In the genomic region with DNA sequence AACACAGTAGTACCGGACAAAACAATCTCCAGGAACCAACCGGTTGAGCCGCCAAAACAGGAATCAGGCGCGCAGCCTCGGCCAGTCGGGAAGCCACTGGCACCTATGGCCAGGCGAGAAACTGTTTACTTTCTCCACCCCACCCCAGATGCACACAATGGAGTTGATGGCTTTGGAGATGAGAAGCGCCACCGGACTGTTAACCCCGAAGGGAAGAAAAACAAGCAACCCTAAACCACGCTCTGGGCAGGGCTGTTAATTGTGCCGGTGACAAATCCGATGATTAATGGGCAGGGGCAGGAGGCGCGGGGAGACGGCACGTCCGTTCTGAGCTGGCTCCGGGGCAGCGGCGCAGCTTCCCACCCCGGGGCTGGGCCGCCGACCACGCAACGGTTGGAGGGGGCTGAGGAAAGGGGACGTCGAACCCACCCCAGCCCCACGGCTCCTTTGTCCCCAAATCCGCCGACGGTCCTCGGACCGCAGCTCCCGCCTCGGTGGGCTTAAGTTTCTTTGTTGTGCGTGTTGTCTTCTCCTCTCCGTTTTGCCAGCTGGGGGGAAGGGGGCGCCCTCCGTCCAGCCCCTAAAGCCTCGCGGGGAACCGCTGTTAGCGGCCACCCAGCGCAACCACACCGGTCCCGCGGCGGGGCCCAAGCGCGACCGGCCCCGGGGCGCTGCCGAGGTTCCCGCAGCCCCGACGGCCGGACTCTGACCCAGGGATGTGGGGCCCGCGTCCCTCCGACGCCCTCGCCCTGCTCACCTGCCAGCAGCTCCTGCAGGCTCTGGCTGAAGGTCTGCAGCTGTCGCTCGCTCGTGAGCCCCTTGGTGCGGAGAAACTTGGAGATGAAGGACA, we compare ENCODE assay signal across 8 cellular contexts. TPM values are rescaled to one million over a fixed set of nuclear protein-coding genes. Genes with fewer than 3 reads are reported as not detected.
DNase-seq lines count a peak whose midpoint lies in the region; ATAC-seq and TF ChIP-seq lines count a peak whose summit lies in the region.

No MANE protein-coding gene starts in this region.

- peak overlapping the region; percentile 94 for H3K4me3 Mint-ChIP-seq in activated CD8-positive, alpha-beta memory T cell treated with anti-CD3 and anti-CD28 coated beads, Interleukin-2, amount 10 ng/mL, durations not matched to agents 7 days and 5 days

- H3K36me3 ChIP-seq in HEK293 (ENCODE audit: control insufficient read depth in 2 of 2, insufficient read depth in 1 of 2, low read length in 2 of 2) (peaks cover 14 to 37% of the 10 kb centered on the region in 2 experiments; a peak in 2 of 3 replicates), mucosa of stomach (ENCODE audit: control insufficient read depth, insufficient read depth, low read length) (no peaks in the 10 kb centered on the region)

- H3K4me1 ChIP-seq in HEK293 (ENCODE audit: control insufficient read depth, insufficient read depth, low read length), result no peaks in the 10 kb centered on the region; the same call in 1 of the 2 replicates
- no peaks in the 10 kb centered on the region for H3K4me1 ChIP-seq in mucosa of stomach (ENCODE audit: control insufficient read depth, insufficient read depth, low read length)

- H3K27me3 Mint-ChIP-seq in activated CD8-positive, alpha-beta memory T cell treated with anti-CD3 and anti-CD28 coated beads, Interleukin-2, amount 10 ng/mL, durations not matched to agents 7 days and 5 days, result no peaks in the 10 kb centered on the region

- peak overlapping the region; percentile 94 for H3K27ac Mint-ChIP-seq in activated CD8-positive, alpha-beta memory T cell treated with anti-CD3 and anti-CD28 coated beads, Interleukin-2, amount 10 ng/mL, durations not matched to agents 7 days and 5 days

- TF ChIP-seq CTCF in HEK293 (tag by site-specific recombination; IDR thresholded peaks at IDR 0.05) (peak; percentile 95), epithelial cell of esophagus (IDR thresholded peaks at IDR 0.05; ENCODE audit: insufficient read depth, low read depth, low read length, missing control alignments) (no peak)

- POLR2A ChIA-PET in HEK293 (lab: Yijun Ruan, JAX), result interaction anchor here (0.6 to 2.5 kb wide), 35 partner anchors 8 to 763 kb away, joined by 3 to 30 read pairs (median 4); no protein-coding TSS in a partner anchor

- DNase-seq in D341Med (ENCODE audit: low spot score), result peak; percentile 58
- peak; percentile 96 for DNase-seq in NCI-H748 treated with DMSO at 0.1 percent for 48 hours (lab: John Stamatoyannopoulos, UW)
- DNase-seq in activated CD8-positive, alpha-beta memory T cell treated with anti-CD3 and anti-CD28 coated beads, Interleukin-2, amount 10 ng/mL, durations not matched to agents 7 days and 5 days, result peak; percentile 76
- peak; percentile 79 for DNase-seq in epithelial cell of esophagus (ENCODE audit: low read depth)
- DNase-seq in stimulated activated CD8-positive, alpha-beta memory T cell treated with anti-CD3 and anti-CD28 coated beads, Interleukin-4, amount 100 ng/mL, for 24 hours (ENCODE audit: low read depth), result peak; percentile 33

- H3K4me3 ChIP-seq in HEK293 (ENCODE audit: low read depth, low read length) (peak overlapping the region; percentile 99), epithelial cell of esophagus (ENCODE audit: low read length) (peak overlapping the region; percentile 82), mucosa of stomach (ENCODE audit: low read length) (peak overlapping the region; percentile 49)

- CTCF ChIA-PET in HEK293 (lab: Yijun Ruan, JAX), result interaction anchor here (0.5 to 2.6 kb wide), 9 partner anchors 20 to 738 kb away, joined by 3 to 18 read pairs (median 3); no protein-coding TSS in a partner anchor
- CTCF ChIA-PET in activated CD8-positive, alpha-beta memory T cell treated with anti-CD3 and anti-CD28 coated beads, Interleukin-2, amount 10 ng/mL, durations not matched to agents 7 days and 5 days (lab: Charles Lee), result interaction anchor here (0.6 to 4.2 kb wide), 23 partner anchors 10 to 763 kb away, joined by 3 to 48 read pairs (median 3); no protein-coding TSS in a partner anchor

- H3K9ac ChIP-seq in mucosa of stomach (ENCODE audit: low read length), result peak overlapping the region; percentile 97

- peak overlapping the region; percentile 98 for H3K27ac ChIP-seq in HEK293 (ENCODE audit: extremely low read depth, low read depth, low read length)

- H3K9me3 Mint-ChIP-seq in activated CD8-positive, alpha-beta memory T cell treated with anti-CD3 and anti-CD28 coated beads, Interleukin-2, amount 10 ng/mL, durations not matched to agents 7 days and 5 days (ENCODE audit: low read depth), result no peaks in the 10 kb centered on the region

- H3K9me3 ChIP-seq in HEK293 (ENCODE audit: control insufficient read depth, insufficient read depth, low read depth, low read length) (no peaks in the 10 kb centered on the region), mucosa of stomach (ENCODE audit: control insufficient read depth, low read length) (no peaks in the 10 kb centered on the region)

- peaks cover 50% of the 10 kb centered on the region for H3K36me3 Mint-ChIP-seq in activated CD8-positive, alpha-beta memory T cell treated with anti-CD3 and anti-CD28 coated beads, Interleukin-2, amount 10 ng/mL, durations not matched to agents 7 days and 5 days

- peaks cover 28% of the 10 kb centered on the region for H3K4me1 Mint-ChIP-seq in activated CD8-positive, alpha-beta memory T cell treated with anti-CD3 and anti-CD28 coated beads, Interleukin-2, amount 10 ng/mL, durations not matched to agents 7 days and 5 days

- ATAC-seq in activated CD8-positive, alpha-beta memory T cell treated with anti-CD3 and anti-CD28 coated beads, Interleukin-2, amount 10 ng/mL, durations not matched to agents 7 days and 5 days, result peak; percentile 10
- ATAC-seq in HG03520 (IDR thresholded peaks at IDR 0.05; ENCODE audit: unreplicated experiment), result no peak

- no peaks in the 10 kb centered on the region for H3K27me3 ChIP-seq in mucosa of stomach (ENCODE audit: control insufficient read depth, insufficient read depth, low read length)

TF ChIP-seq in HEK293, 187 proteins besides CTCF, POLR2A, EP300 and RAD21 (continues in another document):
- TF ChIP-seq, protein P1, sequence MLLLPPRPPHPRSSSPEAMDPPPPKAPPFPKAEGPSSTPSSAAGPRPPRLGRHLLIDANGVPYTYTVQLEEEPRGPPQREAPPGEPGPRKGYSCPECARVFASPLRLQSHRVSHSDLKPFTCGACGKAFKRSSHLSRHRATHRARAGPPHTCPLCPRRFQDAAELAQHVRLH (tag by site-specific recombination; IDR thresholded peaks at IDR 0.05), result peak; percentile 43; the same call in 1 of the 2 replicates
- TF ChIP-seq HOXA7 (CRISPR knock-in tag; IDR thresholded peaks at IDR 0.05; ENCODE audit: borderline replicate concordance) (no peak), TCF7L2 (IDR thresholded peaks at IDR 0.05; ENCODE audit: borderline replicate concordance, low read depth, low read length) (no peak), ZNF311 (tag by site-specific recombination; IDR thresholded peaks at IDR 0.05; ENCODE audit: borderline replicate concordance) (no peak), TRIM28 (IDR thresholded peaks at IDR 0.05; ENCODE audit: borderline replicate concordance, low read length) (no peak), ZNF350 (tag by site-specific recombination; IDR thresholded peaks at IDR 0.05) (no peak), ZNF121 (tag by site-specific recombination; IDR thresholded peaks at IDR 0.05) (no peak), ZEB2 (tag by site-specific recombination; IDR thresholded peaks at IDR 0.05) (peak; percentile 81), ZNF146 (tag by site-specific recombination; IDR thresholded peaks at IDR 0.05) (0 out of 2 replicates have a peak, but pooled peaks have one; percentile 2), ZNF354C (tag by site-specific recombination; IDR thresholded peaks at IDR 0.05; ENCODE audit: borderline replicate concordance, low read depth) (no peak)
- TF ChIP-seq, protein P2, sequence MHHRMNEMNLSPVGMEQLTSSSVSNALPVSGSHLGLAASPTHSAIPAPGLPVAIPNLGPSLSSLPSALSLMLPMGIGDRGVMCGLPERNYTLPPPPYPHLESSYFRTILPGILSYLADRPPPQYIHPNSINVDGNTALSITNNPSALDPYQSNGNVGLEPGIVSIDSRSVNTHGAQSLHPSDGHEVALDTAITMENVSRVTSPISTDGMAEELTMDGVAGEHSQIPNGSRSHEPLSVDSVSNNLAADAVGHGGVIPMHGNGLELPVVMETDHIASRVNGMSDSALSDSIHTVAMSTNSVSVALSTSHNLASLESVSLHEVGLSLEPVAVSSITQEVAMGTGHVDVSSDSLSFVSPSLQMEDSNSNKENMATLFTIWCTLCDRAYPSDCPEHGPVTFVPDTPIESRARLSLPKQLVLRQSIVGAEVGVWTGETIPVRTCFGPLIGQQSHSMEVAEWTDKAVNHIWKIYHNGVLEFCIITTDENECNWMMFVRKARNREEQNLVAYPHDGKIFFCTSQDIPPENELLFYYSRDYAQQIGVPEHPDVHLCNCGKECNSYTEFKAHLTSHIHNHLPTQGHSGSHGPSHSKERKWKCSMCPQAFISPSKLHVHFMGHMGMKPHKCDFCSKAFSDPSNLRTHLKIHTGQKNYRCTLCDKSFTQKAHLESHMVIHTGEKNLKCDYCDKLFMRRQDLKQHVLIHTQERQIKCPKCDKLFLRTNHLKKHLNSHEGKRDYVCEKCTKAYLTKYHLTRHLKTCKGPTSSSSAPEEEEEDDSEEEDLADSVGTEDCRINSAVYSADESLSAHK (tag by site-specific recombination; IDR thresholded peaks at IDR 0.05), result 0 out of 2 replicates have a peak, but pooled peaks have one; percentile 52
- TF ChIP-seq, protein P3, sequence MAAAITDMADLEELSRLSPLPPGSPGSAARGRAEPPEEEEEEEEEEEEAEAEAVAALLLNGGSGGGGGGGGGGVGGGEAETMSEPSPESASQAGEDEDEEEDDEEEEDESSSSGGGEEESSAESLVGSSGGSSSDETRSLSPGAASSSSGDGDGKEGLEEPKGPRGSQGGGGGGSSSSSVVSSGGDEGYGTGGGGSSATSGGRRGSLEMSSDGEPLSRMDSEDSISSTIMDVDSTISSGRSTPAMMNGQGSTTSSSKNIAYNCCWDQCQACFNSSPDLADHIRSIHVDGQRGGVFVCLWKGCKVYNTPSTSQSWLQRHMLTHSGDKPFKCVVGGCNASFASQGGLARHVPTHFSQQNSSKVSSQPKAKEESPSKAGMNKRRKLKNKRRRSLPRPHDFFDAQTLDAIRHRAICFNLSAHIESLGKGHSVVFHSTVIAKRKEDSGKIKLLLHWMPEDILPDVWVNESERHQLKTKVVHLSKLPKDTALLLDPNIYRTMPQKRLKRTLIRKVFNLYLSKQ (tag by site-specific recombination; IDR thresholded peaks at IDR 0.05; ENCODE audit: borderline replicate concordance), result no peak

RNA-seq across cellular contexts. Expression of a gene that starts 0.8 kb away (rescaled TPM):
- total RNA-seq in activated CD8-positive, alpha-beta memory T cell treated with anti-CD3 and anti-CD28 coated beads, Interleukin-2, amount 10 ng/mL, durations not matched to agents 7 days and 5 days, result 100 to 1,000 TPM in 1 of 2 experiments, 10 to 100 TPM in 1; 91.7 to 132 TPM

Comparison
In these comparisons a context has a peak if more than half of its experiments do, and no peak if none do; other contexts are left out.
1. DNase-seq: peak in every context shown above with its lines; median percentile 96 in NCI-H748 treated with DMSO at 0.1 percent for 48 hours; 79 in epithelial cell of esophagus; 76 in activated CD8-positive, alpha-beta memory T cell treated with anti-CD3 and anti-CD28 coated beads, Interleukin-2, amount 10 ng/mL, durations not matched to agents 7 days and 5 days; 58 in D341Med; 33 in stimulated activated CD8-positive, alpha-beta memory T cell treated with anti-CD3 and anti-CD28 coated beads, Interleukin-4, amount 100 ng/mL, for 24 hours.
2. H3K4me3 ChIP-seq: peak in every context shown above with its lines; median percentile 99 in HEK293; 82 in epithelial cell of esophagus; 49 in mucosa of stomach.